Comparison of ENCODE assay signal across 8 cellular contexts in the genomic region with DNA sequence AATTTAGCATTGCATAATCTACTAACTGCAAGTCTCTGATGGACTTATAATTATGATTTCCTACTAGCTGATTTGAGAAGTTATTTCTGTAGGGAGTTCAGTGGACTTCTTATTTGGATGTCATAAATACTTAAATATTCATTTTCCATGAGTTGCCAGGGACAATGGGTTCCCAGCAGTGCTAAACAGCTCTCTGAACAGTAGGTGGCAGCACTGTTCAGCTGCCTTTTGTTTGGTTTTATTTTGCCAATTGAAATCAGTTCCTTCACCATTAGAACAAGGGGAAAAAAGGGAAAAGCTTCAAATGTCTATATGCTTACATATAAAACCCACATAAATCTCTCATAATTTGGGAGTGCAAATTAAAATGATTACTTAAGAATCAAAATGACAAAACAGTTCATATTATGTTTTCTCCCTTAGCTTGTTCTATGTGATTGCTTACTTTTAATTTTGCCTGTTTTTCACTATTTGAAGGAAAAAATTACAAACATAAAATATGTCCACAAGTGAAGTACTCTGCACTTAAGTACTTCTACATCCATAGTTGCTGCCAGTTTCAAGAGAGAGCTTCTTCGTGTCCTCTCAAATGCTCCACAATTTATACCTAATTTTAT.
DNase-seq lines count a peak whose midpoint lies in the region; ATAC-seq and TF ChIP-seq lines count a peak whose summit lies in the region.

No MANE protein-coding gene starts in this region.

- H3K27ac ChIP-seq in prostate gland = no peak overlapping the region

- no peaks in the 10 kb centered on the region for H3K4me1 ChIP-seq in prostate gland (replicated peaks)

- peak; percentile 38 for DNase-seq in AG08396 (ENCODE audit: low spot score)
- DNase-seq in NCI-H1417 (lab: John Stamatoyannopoulos, UW) = peak; percentile 34 to 81 (median 55)
- peak; percentile 24 for DNase-seq in germinal center (ENCODE audit: low spot score)
- DNase-seq in prostate gland (ENCODE audit: low spot score) = no peak
- DNase-seq in activated CD8-positive, alpha-beta memory T cell treated with anti-CD3 and anti-CD28 coated beads, Interleukin-2, amount 10 ng/mL, durations not matched to agents 7 days and 5 days = no peak

- ATAC-seq in HG02610 (IDR thresholded peaks at IDR 0.05; ENCODE audit: unreplicated experiment) = peak; percentile 79
- no peak for ATAC-seq in activated CD8-positive, alpha-beta memory T cell treated with anti-CD3 and anti-CD28 coated beads, Interleukin-2, amount 10 ng/mL, durations not matched to agents 7 days and 5 days

- no peaks in the 10 kb centered on the region for H3K36me3 ChIP-seq in prostate gland

- CTCF ChIA-PET in activated CD8-positive, alpha-beta memory T cell treated with anti-CD3 and anti-CD28 coated beads, Interleukin-2, amount 10 ng/mL, durations not matched to agents 7 days and 5 days (lab: Charles Lee) = interaction anchor here (1.0 to 3.2 kb wide), 5 partner anchors 8 to 1113 kb away, joined by 3 to 21 read pairs (median 4); no protein-coding TSS in a partner anchor

- no peak overlapping the region for H3K4me3 ChIP-seq in WI38 (ENCODE audit: low read depth, low read length)
- H3K4me3 ChIP-seq in prostate gland = no peak overlapping the region

- H3K9me3 ChIP-seq in prostate gland = no peaks in the 10 kb centered on the region

- no peak overlapping the region for H3K4me3 Mint-ChIP-seq in activated CD8-positive, alpha-beta memory T cell treated with anti-CD3 and anti-CD28 coated beads, Interleukin-2, amount 10 ng/mL, durations not matched to agents 7 days and 5 days

- intact Hi-C loops in prostate gland (cut with DNase I) = no loop called here

- 76% methylated on average over 1 of the region's 1 CpG for WGBS in prostate gland

- H3K36me3 Mint-ChIP-seq in activated CD8-positive, alpha-beta memory T cell treated with anti-CD3 and anti-CD28 coated beads, Interleukin-2, amount 10 ng/mL, durations not matched to agents 7 days and 5 days = no peaks in the 10 kb centered on the region

- no peaks in the 10 kb centered on the region for H3K27me3 Mint-ChIP-seq in activated CD8-positive, alpha-beta memory T cell treated with anti-CD3 and anti-CD28 coated beads, Interleukin-2, amount 10 ng/mL, durations not matched to agents 7 days and 5 days

- TF ChIP-seq POLR2A in prostate gland (IDR thresholded peaks at IDR 0.05) = no peak

- TF ChIP-seq CTCF in GM12874 (IDR thresholded peaks at IDR 0.05; ENCODE audit: insufficient read depth, low read depth, low read length) (peak; percentile 81), WI38 (IDR thresholded peaks at IDR 0.05; ENCODE audit: low read depth, low read length) (peak; percentile 54), prostate gland (IDR thresholded peaks at IDR 0.05) (peak in 3 of 4 experiments; percentile 37 to 58 (median 48))

- H3K9me3 Mint-ChIP-seq in activated CD8-positive, alpha-beta memory T cell treated with anti-CD3 and anti-CD28 coated beads, Interleukin-2, amount 10 ng/mL, durations not matched to agents 7 days and 5 days (ENCODE audit: low read depth) = no peaks in the 10 kb centered on the region

- H3K4me1 Mint-ChIP-seq in activated CD8-positive, alpha-beta memory T cell treated with anti-CD3 and anti-CD28 coated beads, Interleukin-2, amount 10 ng/mL, durations not matched to agents 7 days and 5 days = no peaks in the 10 kb centered on the region

- H3K27me3 ChIP-seq in prostate gland (replicated peaks; ENCODE audit: insufficient read depth) = no peaks in the 10 kb centered on the region

- H3K27ac Mint-ChIP-seq in activated CD8-positive, alpha-beta memory T cell treated with anti-CD3 and anti-CD28 coated beads, Interleukin-2, amount 10 ng/mL, durations not matched to agents 7 days and 5 days = no peak overlapping the region

Comparison
In these comparisons a context has a peak if more than half of its experiments do, and no peak if none do; other contexts are left out.
1. DNase-seq: peak in AG08396 (single experiment), NCI-H1417 (3 of 3) and germinal center (single experiment); none in prostate gland (single experiment) and activated CD8-positive, alpha-beta memory T cell treated with anti-CD3 and anti-CD28 coated beads, Interleukin-2, amount 10 ng/mL, durations not matched to agents 7 days and 5 days (single experiment).
2. Peak in every context shown above with its lines, with median percentiles within 50 percentile points of each other: CTCF ChIP-seq.